In the genomic region with DNA sequence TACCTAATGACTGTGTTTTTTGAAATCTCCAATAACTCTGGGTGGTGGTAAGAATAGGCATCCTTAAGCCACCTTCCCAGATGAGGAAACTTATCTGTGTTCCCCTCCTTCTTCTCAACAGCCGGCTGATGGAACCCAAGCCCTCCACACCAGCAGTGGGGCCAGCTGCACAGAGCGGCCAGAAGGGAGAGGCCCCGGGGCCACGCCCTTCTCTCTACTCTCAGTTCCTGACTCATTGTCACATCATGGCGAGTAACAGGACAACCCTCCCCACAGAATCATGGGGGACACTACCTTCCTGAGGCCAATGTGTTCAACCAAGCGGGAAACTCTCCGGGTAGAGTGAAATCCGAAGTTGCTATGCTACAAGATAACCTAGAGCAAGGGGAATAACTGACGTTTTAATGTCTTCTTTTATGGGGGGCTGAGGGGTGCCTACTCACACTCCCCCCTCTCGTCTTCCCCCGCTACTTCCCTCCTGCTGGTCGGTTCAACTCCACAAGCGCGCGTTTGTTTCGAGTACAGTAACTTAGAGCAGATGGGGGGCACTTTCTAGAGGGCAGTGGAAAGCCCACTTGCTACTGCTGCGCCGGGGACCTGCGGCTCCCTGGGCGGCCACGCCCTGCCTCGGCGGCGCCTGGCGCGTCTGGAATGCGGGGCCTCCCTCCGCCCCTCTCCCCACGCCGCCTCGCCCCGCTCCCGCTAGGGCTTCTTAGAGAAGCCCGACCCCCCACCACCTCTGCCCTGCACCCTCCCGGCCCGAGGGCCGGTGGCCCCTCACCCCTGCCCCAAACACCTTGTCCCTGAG, we compare ENCODE assay signal across 8 cellular contexts. TPM values are rescaled to one million over a fixed set of nuclear protein-coding genes. Genes with fewer than 3 reads are reported as not detected.
DNase-seq lines count a peak whose midpoint lies in the region; ATAC-seq and TF ChIP-seq lines count a peak whose summit lies in the region.

No MANE protein-coding gene starts in this region.

- H3K9me3 ChIP-seq in CD4-positive, CD25-positive, alpha-beta regulatory T cell (ENCODE audit: control insufficient read depth in 2 of 2, low read length in 2 of 2), result no peaks in the 10 kb centered on the region
- no peaks in the 10 kb centered on the region for H3K9me3 ChIP-seq in cardiac muscle cell (ENCODE audit: low read depth)
- no peaks in the 10 kb centered on the region for H3K9me3 ChIP-seq in psoas muscle

- TF ChIP-seq CTCF in cardiac muscle cell (IDR thresholded peaks at IDR 0.05; ENCODE audit: low read depth, low read length), result no peak
- TF ChIP-seq CTCF in psoas muscle (IDR thresholded peaks at IDR 0.05), result no peak

- peaks cover 11% of the 10 kb centered on the region for H3K36me3 ChIP-seq in CD4-positive, CD25-positive, alpha-beta regulatory T cell (ENCODE audit: control insufficient read depth, insufficient read depth, low read length)
- H3K36me3 ChIP-seq in cardiac muscle cell (no peaks in the 10 kb centered on the region), psoas muscle (ENCODE audit: insufficient read depth in 1 of 2, low read depth in 1 of 2) (peaks cover 8 to 26% of the 10 kb centered on the region in 2 donors)

- peak overlapping the region; percentile 92 to 98 (median 94) for H3K4me3 Mint-ChIP-seq in CD4-positive, CD25-positive, alpha-beta regulatory T cell

- peak overlapping the region; percentile 9 to 87 (median 86) for H3K27ac Mint-ChIP-seq in CD4-positive, CD25-positive, alpha-beta regulatory T cell

- peak; percentile 37 to 42 for ATAC-seq in CD4-positive, CD25-positive, alpha-beta regulatory T cell (ENCODE audit: low read depth in 2 of 2)
- peak; percentile 68 for ATAC-seq in HG03175 (IDR thresholded peaks at IDR 0.05; ENCODE audit: unreplicated experiment)
- peak; percentile 64 to 80 (median 72) for ATAC-seq in psoas muscle

- no peaks in the 10 kb centered on the region for H3K27me3 ChIP-seq in CD4-positive, CD25-positive, alpha-beta regulatory T cell (ENCODE audit: control insufficient read depth, insufficient read depth, low read length)
- H3K27me3 ChIP-seq in cardiac muscle cell, result no peaks in the 10 kb centered on the region
- H3K27me3 ChIP-seq in psoas muscle (ENCODE audit: insufficient read depth in 3 of 3, low read length in 2 of 3), result no peaks in the 10 kb centered on the region

- intact Hi-C loops in psoas muscle (cut with DNase I), result loop anchor here in 1 of 2 donors (5.0 kb wide), 1 partner anchor 35 kb away; no protein-coding TSS in a partner anchor

- peaks cover 24 to 63% (median 46%) of the 10 kb centered on the region in 4 donors for H3K4me1 Mint-ChIP-seq in CD4-positive, CD25-positive, alpha-beta regulatory T cell

- no peaks in the 10 kb centered on the region for H3K27me3 Mint-ChIP-seq in CD4-positive, CD25-positive, alpha-beta regulatory T cell

- peak overlapping the region; percentile 89 for H3K4me3 ChIP-seq in CD4-positive, CD25-positive, alpha-beta regulatory T cell (ENCODE audit: low read depth, low read length)
- peak overlapping the region; percentile 56 for H3K4me3 ChIP-seq in cardiac muscle cell
- peak overlapping the region; percentile 80 for H3K4me3 ChIP-seq in psoas muscle

- H3K9me3 Mint-ChIP-seq in CD4-positive, CD25-positive, alpha-beta regulatory T cell, result peaks cover 0 to 8% (median 0%) of the 10 kb centered on the region in 7 donors

- H3K36me3 Mint-ChIP-seq in CD4-positive, CD25-positive, alpha-beta regulatory T cell, result peaks cover 20% of the 10 kb centered on the region

- WGBS in psoas muscle, 3 donors, result 8 to 18% (median 10%) methylated on average over 31 to 37 of the region's 37 CpGs

- peak overlapping the region; percentile 81 for H3K27ac ChIP-seq in CD4-positive, CD25-positive, alpha-beta regulatory T cell (ENCODE audit: insufficient read depth, low read length, poor library complexity, severe bottlenecking)
- H3K27ac ChIP-seq in cardiac muscle cell (peak overlapping the region; percentile 75), psoas muscle (peak overlapping the region; percentile 93)

- peaks cover 58% of the 10 kb centered on the region for H3K4me1 ChIP-seq in CD4-positive, CD25-positive, alpha-beta regulatory T cell (ENCODE audit: control insufficient read depth, insufficient read depth, low read length, poor library complexity, severe bottlenecking)
- H3K4me1 ChIP-seq in cardiac muscle cell (ENCODE audit: low read depth) (peaks cover 11% of the 10 kb centered on the region), psoas muscle (peaks cover 42% of the 10 kb centered on the region)

- DNase-seq in CD4-positive, CD25-positive, alpha-beta regulatory T cell, result peak; percentile 24 to 73 (median 44)
- peak; percentile 68 for DNase-seq in GM19238 (ENCODE audit: insufficient read length, low spot score)
- peak; percentile 90 for DNase-seq in RPMI7951 (ENCODE audit: low read depth)
- peak; percentile 70 for DNase-seq in activated naive CD4-positive, alpha-beta T cell treated with Interleukin-2 at 50 U/mL for 16 hours
- peak; percentile 78 to 83 for DNase-seq in cardiac muscle cell (ENCODE audit: low read depth in 1 of 2, low spot score in 1 of 2)
- DNase-seq in psoas muscle, result peak; percentile 74 to 90
- no peak for DNase-seq in NCI-H1436 (lab: John Stamatoyannopoulos, UW)

RNA-seq across cellular contexts. Expression of a gene that starts 0.6 kb away (rescaled TPM):
- total RNA-seq in CD4-positive, CD25-positive, alpha-beta regulatory T cell, result 261 TPM
- polyA plus RNA-seq in CD4-positive, CD25-positive, alpha-beta regulatory T cell, result 1,000 to 10,000 TPM in 2 of 4 donors, 100 to 1,000 TPM in 2; 681 to 1,236 (median 896) TPM
- total RNA-seq in RPMI7951 (2014; rRNA removed; shearing (Covaris generic)), result 4,077 and 4,282 TPM in 2 replicates
- total RNA-seq in cardiac muscle cell, result 90.2 and 217 TPM in 2 replicates
- polyA plus RNA-seq in cardiac muscle cell, result 141 and 284 TPM in 2 replicates
- 100 to 1,000 TPM; 140 to 522 (median 378) TPM for total RNA-seq in psoas muscle
- 1,000 to 10,000 TPM in 1 of 3 donors, 100 to 1,000 TPM in 2; 320 to 2,117 (median 350) TPM for polyA plus RNA-seq in psoas muscle
